In the genomic region with DNA sequence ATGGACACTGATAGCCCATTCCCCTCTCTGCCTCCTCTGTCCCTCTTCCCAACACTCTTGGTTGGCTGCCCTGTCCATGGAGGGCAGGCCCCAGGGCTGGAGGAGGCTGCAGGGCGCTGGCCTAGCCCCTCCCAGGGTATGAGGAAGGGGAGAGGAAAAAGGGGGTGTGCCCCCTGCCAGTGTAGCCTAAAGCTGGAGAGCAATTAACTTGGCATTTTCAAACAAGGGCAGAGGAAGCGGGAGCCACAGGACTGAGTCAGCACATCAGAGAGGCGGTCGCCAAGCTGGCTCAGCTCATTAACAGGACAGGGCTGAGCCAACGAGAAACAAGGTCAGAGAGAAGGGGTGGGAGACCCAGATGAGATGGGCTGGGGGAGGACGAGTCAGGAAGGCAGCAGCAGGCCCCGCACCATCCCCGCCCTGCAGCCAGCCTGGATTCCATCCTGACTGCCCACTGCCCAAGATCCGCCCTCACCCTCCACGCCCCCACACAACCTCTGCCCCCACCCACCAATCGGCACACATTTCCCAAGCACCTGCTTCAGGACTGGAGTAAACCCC, we compare ENCODE assay signal across 12 cellular contexts.
DNase-seq lines count a peak whose midpoint lies in the region; ATAC-seq, FAIRE-seq and TF ChIP-seq lines count a peak whose summit lies in the region.
"Had no signal": no experiment of that assay in that cellular context is flagged by ENCODE, and none has a peak within 500 bp of the region (broad histone marks: within the 10 kb centered on the region; RNA-seq: fewer than 3 reads in every experiment).

No MANE protein-coding gene starts in this region.

- no peak overlapping the region for H4K5ac ChIP-seq in H1 (ENCODE audit: insufficient read length, low read depth, low read length)

- ATAC-seq in PC-3: peak; percentile 71

- no peaks in the 10 kb centered on the region for H3K9me3 Mint-ChIP-seq in CD8-positive, alpha-beta memory T cell

- H3K27me3 ChIP-seq in PC-3 (ENCODE audit: low read length): no peaks in the 10 kb centered on the region
- no peaks in the 10 kb centered on the region for H3K27me3 ChIP-seq in H1 (replicated peaks in 1 of 4; ENCODE audit: control insufficient read depth in 3 of 4, extremely low read depth in 1 of 4, insufficient read depth in 3 of 4, low read length in 3 of 4)
- H3K27me3 ChIP-seq in CD8-positive, alpha-beta memory T cell (ENCODE audit: insufficient read depth, low read length, poor library complexity, severe bottlenecking): peaks cover 10% of the 10 kb centered on the region

- H3K36me3 Mint-ChIP-seq in CD8-positive, alpha-beta memory T cell: no peaks in the 10 kb centered on the region

- H3K9ac ChIP-seq in PC-3 (ENCODE audit: low read length) (no peak overlapping the region), H1 (replicated peaks in 1 of 4; ENCODE audit: extremely low read depth in 1 of 4, low read depth in 3 of 4, low read length in 3 of 4) (no peak overlapping the region)

- peak overlapping the region; percentile 24; the same call in 1 of the 2 replicates for H3K4me3 ChIP-seq in PC-3 (ENCODE audit: low read length)
- H3K4me3 ChIP-seq in H1 (ENCODE audit: extremely low read depth in 1 of 4, insufficient read depth in 2 of 4, low read depth in 3 of 4, low read length in 4 of 4): no peak overlapping the region
- no peak overlapping the region for H3K4me3 ChIP-seq in CD8-positive, alpha-beta memory T cell (ENCODE audit: low read length)

- H4K91ac ChIP-seq in H1 (replicated peaks; ENCODE audit: insufficient read length, low read length): peak overlapping the region; percentile 75

- no peak overlapping the region for H3K23ac ChIP-seq in H1 (ENCODE audit: insufficient read length)

- H3K4ac ChIP-seq in H1 (replicated peaks; ENCODE audit: insufficient read length, low read depth, low read length): peak overlapping the region; percentile 50

- no peaks in the 10 kb centered on the region; the same call in 1 of the 2 replicates for H3K23me2 ChIP-seq in H1 (ENCODE audit: low read depth, low read length)

- no TSS peak for BruUV-seq in PC-3 (replicated peaks; lab: Mats Ljungman, UMichigan)

- WGBS in H1 (ENCODE audit: extremely low coverage in 1 of 2, insufficient coverage in 1 of 2, insufficient read length in 1 of 2, insufficient replicate concordance in 2 of 2, low coverage in 1 of 2, low lambda C conversion rate in 2 of 2, missing lambda C conversion rate in 1 of 2), 2 experiments: 38% methylated on average over 8 of the region's 11 CpGs; no CpG with 5 or more reads in 1 of the 2 experiments

- H4K20me1 ChIP-seq in PC-3 (ENCODE audit: low read length) (no peaks in the 10 kb centered on the region), H1 (replicated peaks in 1 of 2; ENCODE audit: control insufficient read depth in 1 of 2, insufficient read depth in 2 of 2, low read length in 2 of 2) (no peaks in the 10 kb centered on the region)

- POLR2A ChIA-PET in PC-3 (lab: Charles Lee; ENCODE audit: unreplicated experiment) (no interaction called here), H1 (lab: Charles Lee; ENCODE audit: partially characterized antibody) (interaction anchor here (0.5 to 1.6 kb wide), 4 partner anchors 9 to 191 kb away, joined by 3 to 7 read pairs (median 4); no protein-coding TSS in a partner anchor)
- POLR2A ChIA-PET in CD8-positive, alpha-beta memory T cell (lab: Charles Lee): no interaction called here

- peak overlapping the region; percentile 15; the same call in 1 of the 2 replicates for H2BK5ac ChIP-seq in H1 (ENCODE audit: low read depth, low read length)

- H2AFZ ChIP-seq in PC-3 (ENCODE audit: low read length) (peak overlapping the region; percentile 7; the same call in 1 of the 2 replicates), H1 (ENCODE audit: low read length) (no peak overlapping the region)

- H3K4me1 Mint-ChIP-seq in CD8-positive, alpha-beta memory T cell: peaks cover 0 to 3% (median 0%) of the 10 kb centered on the region in 3 donors

- peak overlapping the region; percentile 44 for H3K18ac ChIP-seq in H1 (ENCODE audit: extremely low read depth, low read length)

- H3K14ac ChIP-seq in H1 (ENCODE audit: insufficient read length): no peak overlapping the region

- no peak overlapping the region for H2BK15ac ChIP-seq in H1 (ENCODE audit: low read length)

- H3K9me2 ChIP-seq in PC-3 (replicated peaks; ENCODE audit: low read length): no peaks in the 10 kb centered on the region

- H3K79me1 ChIP-seq in H1 (ENCODE audit: low read depth, low read length): no peaks in the 10 kb centered on the region

- H3K4me1 ChIP-seq in PC-3 (ENCODE audit: insufficient read depth, low read length) (peaks cover 42% of the 10 kb centered on the region), H1 (replicated peaks in 1 of 4; ENCODE audit: control insufficient read depth in 3 of 4, insufficient read depth in 4 of 4, low read length in 3 of 4) (peaks cover 3 to 11% (median 6%) of the 10 kb centered on the region in 4 experiments)
- no peaks in the 10 kb centered on the region for H3K4me1 ChIP-seq in CD8-positive, alpha-beta memory T cell (ENCODE audit: insufficient read depth, low read length)

- H3K27ac ChIP-seq in PC-3 (ENCODE audit: low read length): peak overlapping the region; percentile 25; the same call in 1 of the 2 replicates
- H3K27ac ChIP-seq in H1 (ENCODE audit: low read depth, low read length): no peak overlapping the region
- H3K27ac ChIP-seq in CD8-positive, alpha-beta memory T cell (ENCODE audit: low read depth, low read length): no peak overlapping the region

- peak overlapping the region; percentile 73; the same call in 1 of the 2 replicates for H2BK20ac ChIP-seq in H1 (ENCODE audit: low read length)

- peak overlapping the region; percentile 76 for H3K4me2 ChIP-seq in PC-3 (ENCODE audit: low read length)
- peak overlapping the region in 1 of 2 experiments; percentile 7; a peak in 1 of 4 replicates for H3K4me2 ChIP-seq in H1 (ENCODE audit: insufficient read depth in 1 of 2, low read depth in 2 of 2, low read length in 2 of 2)

- H3K56ac ChIP-seq in H1 (replicated peaks; ENCODE audit: insufficient read length, low read depth, low read length): no peak overlapping the region

- no peaks in the 10 kb centered on the region for H3K36me3 ChIP-seq in PC-3 (ENCODE audit: low read depth, low read length)
- no peaks in the 10 kb centered on the region for H3K36me3 ChIP-seq in H1 (ENCODE audit: control insufficient read depth in 2 of 4, insufficient read depth in 4 of 4, low read length in 3 of 4)
- H3K36me3 ChIP-seq in CD8-positive, alpha-beta memory T cell (ENCODE audit: insufficient read depth, low read length): no peaks in the 10 kb centered on the region

- H2AK5ac ChIP-seq in H1 (ENCODE audit: low read depth, low read length): no peak overlapping the region

- no peak for TF ChIP-seq POLR2A in H1 (IDR thresholded peaks at IDR 0.05; ENCODE audit: control extremely low read depth in 1 of 2, low read depth in 2 of 2, low read length in 2 of 2)

- H2BK12ac ChIP-seq in H1 (ENCODE audit: low read depth, low read length): peak overlapping the region; percentile 77; the same call in 1 of the 2 replicates

- H3K9me3 ChIP-seq in PC-3 (ENCODE audit: low read length) (no peaks in the 10 kb centered on the region), H1 (ENCODE audit: insufficient read depth in 2 of 2, low read depth in 1 of 2, low read length in 1 of 2) (no peaks in the 10 kb centered on the region)
- H3K9me3 ChIP-seq in CD8-positive, alpha-beta memory T cell (ENCODE audit: low read length): no peaks in the 10 kb centered on the region

- TF ChIP-seq CTCF in PC-3 (conservative IDR thresholded peaks at IDR 0.05; ENCODE audit: low read depth, low read length) (no peak), H1 (IDR thresholded peaks at IDR 0.05; ENCODE audit: control extremely low read depth in 1 of 3, insufficient read depth in 1 of 3, low read depth in 1 of 3, low read length in 3 of 3) (no peak)

- H3K79me2 ChIP-seq in PC-3 (ENCODE audit: low read length) (no peaks in the 10 kb centered on the region), H1 (ENCODE audit: control insufficient read depth in 1 of 2, insufficient read depth in 2 of 2, low read length in 2 of 2) (no peaks in the 10 kb centered on the region)

- H3K27ac Mint-ChIP-seq in CD8-positive, alpha-beta memory T cell: no peak overlapping the region

- intact Hi-C loops in PC-3 (cut with micrococcal nuclease): no loop called here

- no peak overlapping the region for H3K4me3 Mint-ChIP-seq in CD8-positive, alpha-beta memory T cell

- TF ChIP-seq EP300 in H1 (IDR thresholded peaks at IDR 0.05; ENCODE audit: borderline replicate concordance in 1 of 2, low read depth in 2 of 2, low read length in 2 of 2): no peak

- FAIRE-seq in H1 (lab: Jason Lieb, UNC): no peak
- FAIRE-seq: D721Med, endometrium had no signal

- CTCF ChIA-PET in PC-3 (lab: Charles Lee): no interaction called here
- CTCF ChIA-PET in H1 (lab: Charles Lee; ENCODE audit: partially characterized antibody): interaction anchor here (0.7 to 3.8 kb wide), 14 partner anchors 9 to 197 kb away, joined by 3 to 21 read pairs (median 4); no protein-coding TSS in a partner anchor
- CTCF ChIA-PET in CD8-positive, alpha-beta memory T cell (lab: Charles Lee): no interaction called here

- no peak for TF ChIP-seq RAD21 in H1 (IDR thresholded peaks at IDR 0.05 in 1 of 2, conservative IDR thresholded peaks at IDR 0.05 in 1 of 2; ENCODE audit: low read depth in 2 of 2, low read length in 2 of 2)

- H2BK120ac ChIP-seq in H1 (replicated peaks; ENCODE audit: low read depth, low read length): no peak overlapping the region

- no peaks in the 10 kb centered on the region for H3F3A ChIP-seq in PC-3 (ENCODE audit: low read length, unreplicated experiment)

- peaks cover 5 to 15% of the 10 kb centered on the region in 2 donors for H3K27me3 Mint-ChIP-seq in CD8-positive, alpha-beta memory T cell

- no peak overlapping the region for H4K8ac ChIP-seq in H1 (ENCODE audit: extremely low read depth, insufficient read depth, low read length)

- peak; percentile 74 for DNase-seq in H4 (ENCODE audit: low spot score)
- DNase-seq in PC-3: peak; percentile 81
- DNase-seq in H1 (ENCODE audit: low read depth in 1 of 2, low spot score in 2 of 2): peak in 1 of 2 experiments; percentile 57
- DNase-seq in retina: peak; percentile 82
- DNase-seq in NCI-H345 treated with DMSO at 0.1 percent for 48 hours (lab: John Stamatoyannopoulos, UW; ENCODE audit: unreplicated experiment): no peak
- no peak for DNase-seq in Ammon's horn (ENCODE audit: low spot score)
- DNase-seq in CD8-positive, alpha-beta memory T cell: no peak
- DNase-seq: amniotic stem cell; KG1; stimulated activated CD4-positive, alpha-beta T cell treated with anti-CD3 and anti-CD28 coated beads, Interleukin-1b, Interleukin-23, amount 100 ng/mL, for 48 hours had no signal

TF ChIP-seq in H1, 55 proteins besides CTCF, POLR2A, EP300 and RAD21:
- peak; percentile 79; the same call in 1 of the 2 replicates for TF ChIP-seq BACH1 (IDR thresholded peaks at IDR 0.05; ENCODE audit: low read length)
- TF ChIP-seq ASH2L (IDR thresholded peaks at IDR 0.05; ENCODE audit: low read length): no peak
- TF ChIP-seq MAFK (IDR thresholded peaks at IDR 0.05; ENCODE audit: low read depth, low read length): peak; percentile 81; the same call in 1 of the 2 replicates

Comparison
In these comparisons a context has a peak if more than half of its experiments do, and no peak if none do; other contexts are left out.
1. DNase-seq: peak in H4 (single experiment), PC-3 (single experiment) and retina (single experiment); none in NCI-H345 treated with DMSO at 0.1 percent for 48 hours (single experiment), Ammon's horn (single experiment) and CD8-positive, alpha-beta memory T cell (0 of 5).